In genomic region chr10:129970404-129971364, GRCh38 we compare ENCODE assay signal across 10 cellular contexts. TPM values are rescaled to one million over a fixed set of nuclear protein-coding genes. Genes with fewer than 3 reads are reported as not detected.
A peak's percentile ranks its signal among the peaks of the same experiment; 100 is the strongest.
DNase-seq lines count a peak whose midpoint lies in the region; ATAC-seq, FAIRE-seq and TF ChIP-seq lines count a peak whose summit lies in the region.
"Had no signal": no experiment of that assay in that cellular context is flagged by ENCODE, and none has a peak within 500 bp of the region (broad histone marks: within the 10 kb centered on the region; RNA-seq: fewer than 3 reads in every experiment).

No MANE protein-coding gene starts in this region.

- 21% methylated on average over 47 of the region's 60 CpGs for WGBS in HepG2 (ENCODE audit: low lambda C conversion rate)
- 5% methylated on average over 31 of the region's 60 CpGs for WGBS in right lobe of liver (ENCODE audit: insufficient coverage, low coverage, low lambda C conversion rate, missing lambda C conversion rate)
- 1% methylated on average over 29 to 40 of the region's 60 CpGs for WGBS in mesodermal cell (ENCODE audit: insufficient coverage in 2 of 2), 2 experiments

- H3K4me1 ChIP-seq in HepG2 (ENCODE audit: insufficient read depth, low read length) (no peaks in the 10 kb centered on the region), right lobe of liver (peaks cover 0 to 46% (median 0%) of the 10 kb centered on the region in 4 donors), mesodermal cell (ENCODE audit: control insufficient read depth, insufficient read depth, low read length, poor library complexity, severe bottlenecking) (peaks cover 20% of the 10 kb centered on the region)

- H3K9me3 ChIP-seq in HepG2 (ENCODE audit: low read length), result no peaks in the 10 kb centered on the region
- H3K9me3 ChIP-seq in right lobe of liver, result no peaks in the 10 kb centered on the region
- H3K9me3 ChIP-seq in mesodermal cell (ENCODE audit: control insufficient read depth, low read length), result no peaks in the 10 kb centered on the region
- H3K9me3 ChIP-seq: testis had no signal

- H3K27me3 ChIP-seq in HepG2 (ENCODE audit: control insufficient read depth in 1 of 2, insufficient read depth in 2 of 2, low read length in 2 of 2) (peaks cover 6 to 67% of the 10 kb centered on the region in 2 experiments), right lobe of liver (peaks cover 40 to 74% of the 10 kb centered on the region in 2 donors)
- H3K27me3 ChIP-seq: testis had no signal

- ATAC-seq in HepG2, result no peak
- ATAC-seq in right lobe of liver, result no peak
- ATAC-seq in GM18907 (IDR thresholded peaks at IDR 0.05; ENCODE audit: unreplicated experiment), result no peak

- no peak for TF ChIP-seq RAD21 in HepG2 (CRISPR knock-in tag; IDR thresholded peaks at IDR 0.05)

- POLR2A ChIA-PET in HepG2 (lab: Yijun Ruan, JAX), result no interaction called here

- H3K36me3 ChIP-seq in HepG2 (replicated peaks in 1 of 2; ENCODE audit: control insufficient read depth in 1 of 2, insufficient read depth in 2 of 2, low read length in 2 of 2) (no peaks in the 10 kb centered on the region), right lobe of liver (no peaks in the 10 kb centered on the region), mesodermal cell (ENCODE audit: control insufficient read depth, insufficient read depth, low read length) (no peaks in the 10 kb centered on the region)

- H3K4me3 ChIP-seq in HepG2 (replicated peaks in 1 of 3; ENCODE audit: insufficient read depth in 1 of 3, low read depth in 2 of 3, low read length in 3 of 3) (peak overlapping the region in 1 of 3 experiments; percentile 59; a peak in 1 of 6 replicates), right lobe of liver (no peak overlapping the region), mesodermal cell (ENCODE audit: extremely low read depth, insufficient read depth, low read length, poor library complexity, severe bottlenecking) (peak overlapping the region; percentile 31)

- TF ChIP-seq POLR2A in HepG2 (IDR thresholded peaks at IDR 0.05; ENCODE audit: insufficient read depth in 1 of 2, low read depth in 2 of 2, low read length in 2 of 2), result no peak
- TF ChIP-seq POLR2A in right lobe of liver (IDR thresholded peaks at IDR 0.05), result no peak

- no peak overlapping the region for H3K27ac ChIP-seq in HepG2 (ENCODE audit: extremely low read length, insufficient read depth, low read length)
- H3K27ac ChIP-seq in right lobe of liver, result no peak overlapping the region
- H3K27ac ChIP-seq in mesodermal cell (ENCODE audit: low read depth, low read length, severe bottlenecking), result no peak overlapping the region
- H3K27ac ChIP-seq: testis had no signal

- intact Hi-C loops in HepG2 (cut with micrococcal nuclease; ENCODE audit: unreplicated experiment), result loop anchor here (1.0 kb wide), 2 partner anchors 81 to 939 kb away; no protein-coding TSS in a partner anchor
- intact Hi-C loops in right lobe of liver (cut with DNase I), result loop anchor here (5.0 to 10.0 kb wide), 2 partner anchors 943 to 946 kb away; no protein-coding TSS in a partner anchor

- TF ChIP-seq EP300 in HepG2 (IDR thresholded peaks at IDR 0.05; ENCODE audit: low read depth in 2 of 2, low read length in 2 of 2), result no peak
- TF ChIP-seq EP300 in HepG2 (CRISPR knock-in tag; IDR thresholded peaks at IDR 0.05; ENCODE audit: borderline replicate concordance), result no peak

- DNase-seq in HepG2 (ENCODE audit: low spot score) (no peak), right lobe of liver (no peak), urothelium cell line (ENCODE audit: low spot score) (peak; percentile 20), NAMALWA (ENCODE audit: low spot score) (no peak), NCI-H2107 (lab: John Stamatoyannopoulos, UW) (no peak)
- peak; percentile 63 for DNase-seq in activated CD8-positive, alpha-beta memory T cell treated with anti-CD3 and anti-CD28 coated beads, Interleukin-2, amount 50 U/mL, for 48 hours
- DNase-seq: testis had no signal

- no TSS peak for BruUV-seq in HepG2 (replicated peaks; lab: Mats Ljungman, UMichigan)

- H3K4me2 ChIP-seq in HepG2 (ENCODE audit: low read depth, low read length), result peak overlapping the region; percentile 63; the same call in 1 of the 2 replicates

- TF ChIP-seq CTCF in HepG2 (CRISPR knock-in tag; IDR thresholded peaks at IDR 0.05) (no peak), right lobe of liver (IDR thresholded peaks at IDR 0.05) (no peak)

- H3K79me2 ChIP-seq in HepG2 (ENCODE audit: insufficient read depth, low read length), result no peaks in the 10 kb centered on the region

- FAIRE-seq in HepG2 (lab: Jason Lieb, UNC), result no peak
- no peak for FAIRE-seq in urothelium cell line (lab: Jason Lieb, UNC)

- CTCF ChIA-PET in HepG2 (lab: Yijun Ruan, JAX; ENCODE audit: low intra/inter-chr PET ratio, low total read pairs), result interaction anchor here (1.4 to 2.0 kb wide), 2 partner anchors 82 to 939 kb away, joined by 9 to 15 read pairs; no protein-coding TSS in a partner anchor

- H4K20me1 ChIP-seq in HepG2 (ENCODE audit: insufficient read depth, low read length), result peaks cover 3% of the 10 kb centered on the region; the same call in 1 of the 2 replicates

- H2AFZ ChIP-seq in HepG2 (ENCODE audit: low read length), result no peak overlapping the region

- H3K9ac ChIP-seq in HepG2 (ENCODE audit: insufficient read depth, low read depth, low read length), result no peak overlapping the region

- in situ Hi-C loops in HepG2 (cut with HindIII; ENCODE audit: extremely low pct_ligation_motif_present, low pct_unique_long_range_greater_than_20kb), result loop anchor here (5.0 to 25.0 kb wide), 3 partner anchors 83 to 1708 kb away; no protein-coding TSS in a partner anchor

TF ChIP-seq in HepG2, 621 proteins besides CTCF, POLR2A, EP300 and RAD21:
- TF ChIP-seq IKZF5 (CRISPR knock-in tag; IDR thresholded peaks at IDR 0.05), result no peak
- TF ChIP-seq EZH2 (conservative IDR thresholded peaks at IDR 0.05; ENCODE audit: low read depth, low read length), result peak; percentile 66
TF ChIP-seq in HepG2: peak in this region for 1.

RNA-seq across cellular contexts. Expression of gene EBF3, which starts 6.6 kb away (rescaled TPM):
- not detected in 2 replicates for total RNA-seq in HepG2 (2016; rRNA removed; fragmentation: Illumina TruSeq; extraction: Trizol)
- total RNA-seq in HepG2 (2016; cell fraction: cytosol; rRNA removed; fragmentation: Illumina TruSeq; extraction: Trizol; ENCODE audit: low read depth), result not detected in 2 replicates
- not detected in 2 replicates for total RNA-seq in HepG2 (2016; cell fraction: insoluble cytoplasmic fraction; rRNA removed; fragmentation: Illumina TruSeq; extraction: Trizol)
- total RNA-seq in HepG2 (2016; cell fraction: membrane; rRNA removed; fragmentation: Illumina TruSeq; extraction: Trizol), result not detected in 2 replicates
- total RNA-seq in HepG2 (2016; cell fraction: nucleus; rRNA removed; fragmentation: Illumina TruSeq; extraction: Trizol), result not detected in 2 replicates
- not detected in 2 replicates for polyA plus RNA-seq in HepG2 (2011; rRNA removed)
- polyA plus RNA-seq in HepG2 (2011; cell fraction: cytosol; rRNA removed), result not detected in 2 replicates
- not detected in 2 replicates for polyA plus RNA-seq in HepG2 (2011; cell fraction: nucleus; rRNA removed)
- 0.13 and 0.16 TPM in 2 replicates for polyA plus RNA-seq in HepG2 (2012)
- not detected in 2 replicates for polyA plus RNA-seq in HepG2 (2016; cell fraction: cytosol; fragmentation: Illumina TruSeq; extraction: Trizol; ENCODE audit: low read depth)
- polyA plus RNA-seq in HepG2 (2016; cell fraction: insoluble cytoplasmic fraction; fragmentation: Illumina TruSeq; extraction: Trizol; ENCODE audit: low read depth), result not detected in 2 replicates
- not detected in 2 replicates for polyA plus RNA-seq in HepG2 (2016; cell fraction: membrane; fragmentation: Illumina TruSeq; extraction: Trizol; ENCODE audit: low read depth)
- not detected in 2 replicates for polyA plus RNA-seq in HepG2 (2016; cell fraction: nucleus; fragmentation: Illumina TruSeq; extraction: Trizol; ENCODE audit: insufficient read depth, low read depth)
- not detected in 2 replicates for polyA minus RNA-seq in HepG2 (2011; rRNA and poly(A)+ RNA removed; ENCODE audit: low replicate concordance)
- polyA minus RNA-seq in HepG2 (2011; cell fraction: cytosol; rRNA and poly(A)+ RNA removed), result not detected in 2 replicates
- not detected in 2 replicates for polyA minus RNA-seq in HepG2 (2011; cell fraction: nucleus; rRNA and poly(A)+ RNA removed)
- under 1 TPM in 1 of 6 experiments, not detected in 5; 0.12 TPM for total RNA-seq in right lobe of liver
- polyA plus RNA-seq in mesodermal cell (2013, experiment 1 of 2), result 5.8 TPM
- polyA plus RNA-seq in mesodermal cell (2013, experiment 2 of 2), result 4.6 TPM
- total RNA-seq: activated T-helper 17 cell treated with anti-CD3 and anti-CD28 coated beads, Interleukin-2, amount 50 U/mL, for 72 hours had no signal

Comparison
In these comparisons a context has a peak if more than half of its experiments do, and no peak if none do; other contexts are left out.
1. DNase-seq: peak in activated CD8-positive, alpha-beta memory T cell treated with anti-CD3 and anti-CD28 coated beads, Interleukin-2, amount 50 U/mL, for 48 hours (single experiment) and urothelium cell line (single experiment); none in HepG2 (single experiment), right lobe of liver (0 of 3), NAMALWA (single experiment) and NCI-H2107 (single experiment).